31 cellular contexts compared by ENCODE assay signal in genomic region chr7:103394566-103394965, GRCh38. TPM values are rescaled to one million over a fixed set of nuclear protein-coding genes. Genes with fewer than 3 reads are reported as not detected.
"Had no signal": no experiment of that assay in that cellular context is flagged by ENCODE, and none has a peak within 500 bp of the region (broad histone marks: within the 10 kb centered on the region; RNA-seq: fewer than 3 reads in every experiment).

No MANE protein-coding gene starts in this region.

- H2AFZ ChIP-seq: parathyroid adenoma had no signal

- H3K79me2 ChIP-seq: parathyroid adenoma had no signal

- H3K9ac ChIP-seq: parathyroid adenoma had no signal

- DNase-seq: heart left ventricle; hypothalamus; immature natural killer cell; kidney glomerular epithelial cell; left colon; left lung; lower lobe of right lung; mammary epithelial cell; mesenchymal stem cell; mucosa of descending colon; naive thymus-derived CD8-positive, alpha-beta T cell; nucleus accumbens; right lobe of liver; stimulated activated CD4-positive, alpha-beta T cell treated with anti-CD3 and anti-CD28 coated beads, Interleukin-12 subunit alpha, Interleukin-12 subunit beta, amount 100 ng/mL, for 4 hours; stimulated activated CD4-positive, alpha-beta T cell treated with anti-CD3 and anti-CD28 coated beads, Interleukin-15, amount 100 ng/mL, for 24 hours; stimulated activated CD4-positive, alpha-beta T cell treated with anti-CD3 and anti-CD28 coated beads, Interleukin-2, amount 100 ng/mL, for 24 hours; stimulated activated CD4-positive, alpha-beta T cell treated with anti-CD3 and anti-CD28 coated beads, Interleukin-4, amount 100 ng/mL, for 1 hour; stimulated activated naive B cell treated with anti-CD40 and anti-IgM and Interleukin-4, amounts not matched to agents 10 μg/mL and 1 μg/mL and 100 μg/mL, for 72 hours; tibial artery; uterus had no signal

- H3K4me1 ChIP-seq: heart left ventricle, left lung, lower lobe of right lung, parathyroid adenoma, right atrium auricular region, suprapubic skin, tibial artery, uterus had no signal

- H3K27ac ChIP-seq: heart left ventricle, left lung, lower lobe of right lung, parathyroid adenoma, right atrium auricular region, right lobe of liver, skin epidermis, suprapubic skin, thoracic aorta, tibial artery, uterus had no signal

- H3K27me3 ChIP-seq: heart left ventricle, left lung, right atrium auricular region, right lobe of liver, suprapubic skin, tibial artery, uterus had no signal

- H3K9me3 ChIP-seq: heart left ventricle, left lung, lower lobe of right lung, mucosa of descending colon, right atrium auricular region, right lobe of liver, suprapubic skin, thoracic aorta, tibial artery, uterus had no signal

- H3K36me3 ChIP-seq: heart left ventricle, left lung, lower lobe of right lung, right atrium auricular region, right lobe of liver, suprapubic skin, thoracic aorta, tibial artery, uterus had no signal

- H3K4me3 ChIP-seq: heart left ventricle, left lung, lower lobe of right lung, mucosa of descending colon, right atrium auricular region, right lobe of liver, skin epidermis, suprapubic skin, thoracic aorta, tibial artery, uterus had no signal

- ATAC-seq: heart left ventricle; left colon; left lung; lower lobe of right lung; mucosa of descending colon; naive thymus-derived CD8-positive, alpha-beta T cell; right lobe of liver; stimulated activated naive B cell treated with anti-CD40 and anti-IgM and Interleukin-4, amounts not matched to agents 10 μg/mL and 1 μg/mL and 100 μg/mL, for 72 hours had no signal

RNA-seq across cellular contexts. Expression of gene SLC26A5, which starts 51.4 kb away (rescaled TPM):
- total RNA-seq: heart left ventricle; mammary epithelial cell; mesothelial cell of epicardium; naive thymus-derived CD8-positive, alpha-beta T cell; neural crest cell; osteocyte; posterior vena cava; pulmonary artery endothelial cell; renal cortical epithelial cell; right atrium auricular region; thoracic aorta had no signal
- polyA plus RNA-seq: heart left ventricle; immature natural killer cell; mammary epithelial cell; naive thymus-derived CD8-positive, alpha-beta T cell had no signal
